Comparison of ENCODE assay signal across 18 cellular contexts in genomic region chr4:31803511-31804195, GRCh38.
"Had no signal": no experiment of that assay in that cellular context is flagged by ENCODE, and none has a peak within 500 bp of the region (broad histone marks: within the 10 kb centered on the region; RNA-seq: fewer than 3 reads in every experiment).

No MANE protein-coding gene starts in this region.

- H3K27ac ChIP-seq: esophagus squamous epithelium, foreskin keratinocyte, left lung, psoas muscle, right lobe of liver, SJSA1, spleen, testis, WERI-Rb-1 had no signal

- H3K4me1 ChIP-seq: esophagus squamous epithelium, foreskin keratinocyte, left lung, psoas muscle, right lobe of liver, SJSA1, spleen, testis had no signal

- H3K9me3 ChIP-seq: esophagus squamous epithelium, left lung, psoas muscle, right lobe of liver, SJSA1, testis had no signal

- DNase-seq: activated CD4-positive, alpha-beta T cell treated with anti-CD3 and anti-CD28 coated beads for 1 hour; activated gamma-delta T cell treated with Interleukin-2 at 50 U/mL for 16 hours; amygdala; effector memory CD4-positive, alpha-beta T cell; esophagus squamous epithelium; foreskin keratinocyte; glutamatergic neuron; kidney; left lung; nephron progenitor cell; psoas muscle; right lobe of liver; spleen; stimulated activated CD4-positive, alpha-beta T cell treated with anti-CD3 and anti-CD28 coated beads, Interleukin-4, amount 100 ng/mL, for 4 hours; T-helper 2 cell; testis; WERI-Rb-1 had no signal

- H3K36me3 ChIP-seq: esophagus squamous epithelium, left lung, right lobe of liver, SJSA1, spleen, WERI-Rb-1 had no signal

- H3K4me3 ChIP-seq: esophagus squamous epithelium, left lung, psoas muscle, right lobe of liver, SJSA1, spleen, testis had no signal

- H3K27me3 ChIP-seq: esophagus squamous epithelium, foreskin keratinocyte, left lung, right lobe of liver, SJSA1, spleen, testis had no signal
